21 cellular contexts compared by ENCODE assay signal in the genomic region with DNA sequence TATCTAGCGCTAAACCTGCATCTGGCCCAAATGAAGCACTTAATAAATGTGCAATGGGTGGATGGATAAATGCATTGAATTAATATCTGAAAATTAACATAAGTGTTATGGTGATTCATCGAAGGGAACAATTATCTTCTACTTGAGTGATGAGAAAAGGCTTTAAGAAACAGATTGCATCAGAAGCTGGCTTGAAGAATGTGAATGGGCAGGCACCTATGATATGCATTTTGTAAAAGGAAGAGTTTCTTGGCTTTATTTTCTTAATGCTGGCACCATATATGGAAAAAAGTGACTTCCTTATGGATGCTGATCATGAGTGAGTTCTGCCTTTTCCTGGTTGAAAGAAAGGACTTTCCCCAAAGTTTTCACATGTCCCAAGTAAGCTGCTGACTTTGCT.
"Had no signal": no experiment of that assay in that cellular context is flagged by ENCODE, and none has a peak within 500 bp of the region (broad histone marks: within the 10 kb centered on the region; RNA-seq: fewer than 3 reads in every experiment).

No MANE protein-coding gene starts in this region.

- H3K27me3 ChIP-seq: gastroesophageal sphincter, neural progenitor cell, sigmoid colon, stomach, suprapubic skin, tibial nerve had no signal

- H3K4me3 ChIP-seq: gastroesophageal sphincter, neural progenitor cell, sigmoid colon, smooth muscle cell, stomach, suprapubic skin, tibial nerve had no signal

- H3K9ac ChIP-seq: neural progenitor cell had no signal

- DNase-seq: activated CD4-positive, alpha-beta T cell treated with anti-CD3 and anti-CD28 coated beads for 4 hours; activated CD4-positive, alpha-beta T cell treated with anti-CD3 and anti-CD28 coated beads, Interleukin-2, amount 50 U/mL, for 48 hours; activated CD4-positive, CD25-positive, alpha-beta regulatory T cell; activated CD8-positive, alpha-beta memory T cell treated with anti-CD3 and anti-CD28 coated beads, Interleukin-2, amount 50 U/mL, for 48 hours; activated naive CD4-positive, alpha-beta T cell; activated T-cell treated with anti-CD3 and anti-CD28 coated beads, Interleukin-2, amount 50 U/mL, for 4 hours; amygdala; head of caudate nucleus; hypothalamus; left ventricle myocardium superior; naive thymus-derived CD8-positive, alpha-beta T cell; posterior cingulate gyrus; sigmoid colon; stimulated activated CD4-positive, alpha-beta T cell treated with anti-CD3 and anti-CD28 coated beads, Interleukin-15, amount 100 ng/mL, for 24 hours; stomach had no signal

- H3K36me3 ChIP-seq: gastroesophageal sphincter, neural progenitor cell, sigmoid colon, stomach, suprapubic skin, tibial nerve had no signal

- H3K9me3 ChIP-seq: sigmoid colon, stomach, suprapubic skin had no signal

- H3K4me1 ChIP-seq: gastroesophageal sphincter, sigmoid colon, suprapubic skin, tibial nerve had no signal

- ATAC-seq: activated T-cell treated with anti-CD3 and anti-CD28 coated beads, Interleukin-2, amount 50 U/mL, for 4 hours; gastroesophageal sphincter; left ventricle myocardium superior; naive thymus-derived CD8-positive, alpha-beta T cell; stimulated activated memory B cell treated with anti-CD40 and anti-IgM and Interleukin-4, amounts not matched to agents 10 μg/mL and 1 μg/mL and 100 μg/mL, for 72 hours had no signal
